In genomic region chr14:94081386-94081820, GRCh38 we compare ENCODE assay signal across 8 cellular contexts. TPM values are rescaled to one million over a fixed set of nuclear protein-coding genes. Genes with fewer than 3 reads are reported as not detected.
DNase-seq lines count a peak whose midpoint lies in the region; ATAC-seq and TF ChIP-seq lines count a peak whose summit lies in the region.

No MANE protein-coding gene starts in this region.

- peak overlapping the region; percentile 98 for H3K4me3 Mint-ChIP-seq in T-helper 17 cell
- peak overlapping the region; percentile 100 for H3K4me3 Mint-ChIP-seq in glutamatergic neuron (ENCODE audit: unreplicated experiment)

- H3K27me3 Mint-ChIP-seq in T-helper 17 cell (no peaks in the 10 kb centered on the region), glutamatergic neuron (ENCODE audit: unreplicated experiment) (peaks cover 7% of the 10 kb centered on the region)

- H3K27ac Mint-ChIP-seq in T-helper 17 cell, result peak overlapping the region; percentile 99
- peak overlapping the region; percentile 98 for H3K27ac Mint-ChIP-seq in glutamatergic neuron (ENCODE audit: unreplicated experiment)

- peaks cover 44% of the 10 kb centered on the region for H3K4me1 Mint-ChIP-seq in T-helper 17 cell
- H3K4me1 Mint-ChIP-seq in glutamatergic neuron (ENCODE audit: low read depth, unreplicated experiment), result peaks cover 24% of the 10 kb centered on the region

- peak overlapping the region; percentile 89 for H3K4me3 ChIP-seq in skeletal muscle cell (ENCODE audit: low read depth, low read length)

- no peak for TF ChIP-seq CTCF in glutamatergic neuron (IDR thresholded peaks at IDR 0.05; ENCODE audit: partially characterized antibody, unreplicated experiment)

- H3K9me3 Mint-ChIP-seq in glutamatergic neuron (ENCODE audit: unreplicated experiment), result peaks cover 9% of the 10 kb centered on the region

- DNase-seq in activated CD4-positive, alpha-beta T cell treated with anti-CD3 and anti-CD28 coated beads for 48 hours, result peak; percentile 11
- no peak for DNase-seq in activated CD4-positive, alpha-beta T cell treated with anti-CD3 and anti-CD28 coated beads, Interleukin-2, amount 50 U/mL, for 4 hours
- no peak for DNase-seq in T-helper 17 cell
- DNase-seq in glutamatergic neuron, result no peak
- DNase-seq in skeletal muscle cell (ENCODE audit: low read depth), result no peak
- DNase-seq in NCI-H510A treated with DMSO at 0.1 percent for 48 hours (lab: John Stamatoyannopoulos, UW), result no peak
- DNase-seq in iPS-NIHi7 (ENCODE audit: extremely low spot score), result no peak

- H3K9me3 ChIP-seq in T-helper 17 cell (ENCODE audit: control insufficient read depth, low read length, poor library complexity, severe bottlenecking), result no peaks in the 10 kb centered on the region

- H3K36me3 Mint-ChIP-seq in T-helper 17 cell (ENCODE audit: low read depth), result peaks cover 15% of the 10 kb centered on the region
- peaks cover 21% of the 10 kb centered on the region for H3K36me3 Mint-ChIP-seq in glutamatergic neuron (ENCODE audit: unreplicated experiment)

- ATAC-seq in HG03025 (IDR thresholded peaks at IDR 0.05; ENCODE audit: low FRiP score, unreplicated experiment) (peak; percentile 22), T-helper 17 cell (peak; percentile 21)

RNA-seq across cellular contexts. Expression of gene IFI27L1, which starts 0.3 kb away (rescaled TPM):
- total RNA-seq in T-helper 17 cell (10 to 100 TPM in 1 of 2 donors, 1 to 10 TPM in 1; 9.3 to 12.1 TPM), glutamatergic neuron (ENCODE audit: unreplicated experiment) (45.7 TPM)

RNA-seq across cellular contexts. Expression of gene DDX24, which starts 0.4 kb away (rescaled TPM):
- total RNA-seq in T-helper 17 cell (100 to 1,000 TPM; 478 to 531 TPM), glutamatergic neuron (ENCODE audit: unreplicated experiment) (257 TPM)

RNA-seq across cellular contexts. Expression of gene IFI27, which starts 29.1 kb away (rescaled TPM):
- total RNA-seq in T-helper 17 cell (1 to 10 TPM in 1 of 2 donors, under 1 TPM in 1; 0.63 to 1.0 TPM), glutamatergic neuron (ENCODE audit: unreplicated experiment) (3.7 TPM)

RNA-seq across cellular contexts. Expression of gene IFI27L2, which starts 48.0 kb away (rescaled TPM):
- total RNA-seq in T-helper 17 cell, result 10 to 100 TPM; 21.5 to 25.8 TPM
- total RNA-seq in glutamatergic neuron (ENCODE audit: unreplicated experiment), result 52.7 TPM

RNA-seq across cellular contexts. Expression of gene OTUB2, which starts 55.3 kb away (rescaled TPM):
- total RNA-seq in T-helper 17 cell, result under 1 TPM; 0.12 to 0.37 TPM
- total RNA-seq in glutamatergic neuron (ENCODE audit: unreplicated experiment), result 5.5 TPM
